In genomic region chr3:56664823-56665222, GRCh38 we compare ENCODE assay signal across 23 cellular contexts.
"Had no signal": no experiment of that assay in that cellular context is flagged by ENCODE, and none has a peak within 500 bp of the region (broad histone marks: within the 10 kb centered on the region; RNA-seq: fewer than 3 reads in every experiment).

No MANE protein-coding gene starts in this region.

- H3K27me3 Mint-ChIP-seq: activated CD4-positive, alpha-beta T cell treated with anti-CD3 and anti-CD28 coated beads, Interleukin-2, amount 10 ng/mL, durations not matched to agents 24 days and 14 days; activated naive CD8-positive, alpha-beta T cell treated with anti-CD3 and anti-CD28 coated beads, Interleukin-2, amount 10 ng/mL, durations not matched to agents 7 days and 5 days; memory B cell had no signal

- H3K9me3 Mint-ChIP-seq: activated naive CD8-positive, alpha-beta T cell treated with anti-CD3 and anti-CD28 coated beads, Interleukin-2, amount 10 ng/mL, durations not matched to agents 7 days and 5 days; memory B cell; nephron progenitor cell had no signal

- H3K9me3 ChIP-seq: heart left ventricle, pancreas, psoas muscle, right atrium auricular region, spleen, upper lobe of left lung had no signal

- H3K27me3 ChIP-seq: heart left ventricle, pancreas, right atrium auricular region, spleen, upper lobe of left lung had no signal

- H3K27ac ChIP-seq: coronary artery, epithelial cell of prostate, heart left ventricle, pancreas, psoas muscle, right atrium auricular region, spleen, upper lobe of left lung had no signal

- H3K4me3 Mint-ChIP-seq: activated CD4-positive, alpha-beta T cell treated with anti-CD3 and anti-CD28 coated beads, Interleukin-2, amount 10 ng/mL, durations not matched to agents 24 days and 14 days; activated naive CD8-positive, alpha-beta T cell treated with anti-CD3 and anti-CD28 coated beads, Interleukin-2, amount 10 ng/mL, durations not matched to agents 7 days and 5 days; memory B cell; nephron progenitor cell had no signal

- H3K4me1 ChIP-seq: pancreas, psoas muscle, right atrium auricular region, upper lobe of left lung had no signal

- H3K27ac Mint-ChIP-seq: activated CD4-positive, alpha-beta T cell treated with anti-CD3 and anti-CD28 coated beads, Interleukin-2, amount 10 ng/mL, durations not matched to agents 24 days and 14 days; activated naive CD8-positive, alpha-beta T cell treated with anti-CD3 and anti-CD28 coated beads, Interleukin-2, amount 10 ng/mL, durations not matched to agents 7 days and 5 days; nephron progenitor cell had no signal

- H3K4me3 ChIP-seq: coronary artery, heart left ventricle, pancreas, psoas muscle, right atrium auricular region, spleen, upper lobe of left lung had no signal

- DNase-seq: activated CD4-positive, alpha-beta T cell treated with anti-CD3 and anti-CD28 coated beads, Interleukin-2, amount 10 ng/mL, durations not matched to agents 24 days and 14 days; activated CD8-positive, alpha-beta memory T cell treated with anti-CD3 and anti-CD28 coated beads for 24 hours; activated CD8-positive, alpha-beta memory T cell treated with anti-CD3 and anti-CD28 coated beads, Interleukin-2, amount 50 U/mL, for 4 hours; activated gamma-delta T cell; activated naive CD8-positive, alpha-beta T cell treated with anti-CD3 and anti-CD28 coated beads, Interleukin-2, amount 10 ng/mL, durations not matched to agents 7 days and 5 days; amygdala; cerebellar nuclear complex; heart left ventricle; islet precursor cell; left colon; nephron progenitor cell; pancreas; psoas muscle; spleen; stimulated activated CD4-positive, alpha-beta T cell treated with anti-CD3 and anti-CD28 coated beads, Interleukin-4, amount 100 ng/mL, for 1 hour; stimulated activated naive CD8-positive, alpha-beta T cell treated with anti-CD3 and anti-CD28 coated beads, Interleukin-15, Interleukin-2, amounts not matched to agents 100 U/mL and 50 U/mL, for 24 hours; SW 1271; upper lobe of left lung had no signal

- ATAC-seq: activated CD4-positive, CD25-positive, alpha-beta regulatory T cell treated with anti-CD3 and anti-CD28 coated beads, Interleukin-2, amount 50 U/mL, for 24 hours; heart left ventricle; left colon; pancreas; psoas muscle; stimulated activated naive CD8-positive, alpha-beta T cell treated with anti-CD3 and anti-CD28 coated beads, Interleukin-15, Interleukin-2, amounts not matched to agents 100 U/mL and 50 U/mL, for 24 hours had no signal

- H3K4me1 Mint-ChIP-seq: nephron progenitor cell had no signal
